Comparison of ENCODE assay signal across 12 cellular contexts in the genomic region with DNA sequence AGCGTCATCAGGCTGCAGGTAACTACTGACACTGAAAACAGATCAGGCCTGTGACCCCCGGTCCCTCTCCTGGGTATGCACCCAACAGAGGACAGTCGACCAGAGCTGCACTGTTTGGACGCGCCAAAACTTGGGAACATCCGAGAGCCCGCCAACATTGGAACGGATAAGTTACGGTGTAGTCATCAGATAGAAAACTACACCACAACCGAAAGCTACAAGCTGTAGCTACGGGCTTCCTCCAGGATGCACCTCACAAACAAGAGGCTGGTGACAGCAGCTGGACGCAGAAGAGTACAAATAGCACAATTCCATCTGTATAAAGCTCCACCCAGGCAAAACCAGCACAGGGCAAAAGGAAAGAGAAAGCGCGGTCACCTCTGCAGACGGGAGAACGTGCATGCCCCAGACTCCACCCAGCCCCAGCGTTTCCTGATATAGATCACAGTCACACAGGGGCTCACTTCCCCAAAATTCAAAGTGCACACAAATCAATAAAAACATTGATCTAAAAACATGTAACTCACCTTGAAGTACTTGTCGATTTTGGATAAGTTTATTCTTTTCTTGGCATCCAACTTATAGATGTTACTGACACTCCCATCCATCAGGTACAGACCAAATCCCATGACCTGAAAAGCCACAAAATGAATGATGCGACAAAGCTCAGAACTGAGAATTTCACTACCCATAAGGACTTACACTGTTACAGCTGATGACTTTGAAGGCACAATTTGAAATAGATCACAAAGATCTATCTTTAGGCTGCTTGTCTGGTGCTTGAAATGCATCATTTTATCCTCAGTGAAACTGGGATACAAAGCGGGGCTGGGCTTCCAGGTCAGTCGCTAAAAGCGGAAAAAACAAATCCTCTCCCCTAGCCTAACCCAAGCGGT. TPM values are rescaled to one million over a fixed set of nuclear protein-coding genes. Genes with fewer than 3 reads are reported as not detected.
DNase-seq lines count a peak whose midpoint lies in the region; ATAC-seq and TF ChIP-seq lines count a peak whose summit lies in the region.
"Had no signal": no experiment of that assay in that cellular context is flagged by ENCODE, and none has a peak within 500 bp of the region (broad histone marks: within the 10 kb centered on the region; RNA-seq: fewer than 3 reads in every experiment).

No MANE protein-coding gene starts in this region.

- POLR2A ChIA-PET in T-cell (lab: Charles Lee), result no interaction called here

- H3K9me3 Mint-ChIP-seq in IgD-negative memory B cell, result no peaks in the 10 kb centered on the region
- H3K9me3 Mint-ChIP-seq in T-cell, result no peaks in the 10 kb centered on the region

- H3K4me3 ChIP-seq in GM06990 (replicated peaks; ENCODE audit: low read depth, low read length), result no peak overlapping the region
- H3K4me3 ChIP-seq: skin epidermis, stomach had no signal

- H3K4me3 Mint-ChIP-seq in IgD-negative memory B cell, result peak overlapping the region; percentile 31 to 93 (median 72)
- no peak overlapping the region for H3K4me3 Mint-ChIP-seq in T-cell

- CTCF ChIA-PET in T-cell (lab: Charles Lee), result no interaction called here

- no peak for TF ChIP-seq CTCF in GM06990 (IDR thresholded peaks at IDR 0.05; ENCODE audit: insufficient read depth, low read length, poor library complexity, severe bottlenecking)

- peak overlapping the region; percentile 39 to 88 (median 47) for H3K27ac Mint-ChIP-seq in IgD-negative memory B cell
- H3K27ac Mint-ChIP-seq in T-cell, result no peak overlapping the region

- H3K4me1 Mint-ChIP-seq in IgD-negative memory B cell, result peaks cover 18 to 42% (median 22%) of the 10 kb centered on the region in 3 donors
- no peaks in the 10 kb centered on the region for H3K4me1 Mint-ChIP-seq in T-cell

- H3K36me3 Mint-ChIP-seq in IgD-negative memory B cell (peaks cover 13% of the 10 kb centered on the region), T-cell (peaks cover 10% of the 10 kb centered on the region)

- peak; percentile 97 for ATAC-seq in HG02852 (IDR thresholded peaks at IDR 0.05; ENCODE audit: unreplicated experiment)
- no peak for ATAC-seq in HG02970 (IDR thresholded peaks at IDR 0.05; ENCODE audit: low FRiP score, unreplicated experiment)
- ATAC-seq in T-cell (replicated peaks in 1 of 4), result no peak

- DNase-seq in GM06990 (ENCODE audit: extremely low read depth, insufficient read length), result peak; percentile 35
- DNase-seq in GM19240 (ENCODE audit: insufficient read length, low spot score), result peak; percentile 86
- no peak for DNase-seq in T-cell
- no peak for DNase-seq in activated T-cell treated with anti-CD3 and anti-CD28 coated beads, Interleukin-2, amount 50 U/mL, for 1 hour
- no peak for DNase-seq in SIG-M5 (lab: John Stamatoyannopoulos, UW)
- DNase-seq: BE2C, MM.1S, stomach had no signal

- no peaks in the 10 kb centered on the region for H3K27me3 ChIP-seq in GM06990 (replicated peaks; ENCODE audit: control insufficient read depth, insufficient read depth, low read length)
- H3K27me3 ChIP-seq: BE2C, stomach had no signal

- peaks cover 4% of the 10 kb centered on the region; the same call in 1 of the 2 replicates for H3K36me3 ChIP-seq in GM06990 (ENCODE audit: control insufficient read depth, insufficient read depth, low read length)

- no peaks in the 10 kb centered on the region for H3K27me3 Mint-ChIP-seq in IgD-negative memory B cell
- H3K27me3 Mint-ChIP-seq in T-cell, result no peaks in the 10 kb centered on the region

RNA-seq across cellular contexts. Expression of gene CYFIP1, which starts 43.3 kb away (rescaled TPM):
- 12.5 TPM for polyA plus RNA-seq in IgD-negative memory B cell
- total RNA-seq in T-cell, result 10 to 100 TPM in 1 of 5 donors, 1 to 10 TPM in 4; 3.8 to 10.2 (median 7.9) TPM

Comparison
In these comparisons a context has a peak if more than half of its experiments do, and no peak if none do; other contexts are left out.
1. DNase-seq: peak in GM06990 (single experiment) and GM19240 (single experiment); none in T-cell (0 of 34), activated T-cell treated with anti-CD3 and anti-CD28 coated beads, Interleukin-2, amount 50 U/mL, for 1 hour (single experiment) and SIG-M5 (single experiment).
2. H3K27ac Mint-ChIP-seq: peak in IgD-negative memory B cell (3 of 3); none in T-cell (0 of 2).
3. H3K4me3 Mint-ChIP-seq: peak in IgD-negative memory B cell (4 of 4); none in T-cell (0 of 3).